ENCODE assay signal across 8 cellular contexts in genomic region chr17:79874329-79874981, GRCh38. TPM values are rescaled to one million over a fixed set of nuclear protein-coding genes. Genes with fewer than 3 reads are reported as not detected.
DNase-seq lines count a peak whose midpoint lies in the region; ATAC-seq, FAIRE-seq and TF ChIP-seq lines count a peak whose summit lies in the region.

No MANE protein-coding gene starts in this region.

- peaks cover 22% of the 10 kb centered on the region for H3K27me3 Mint-ChIP-seq in activated CD4-positive, alpha-beta memory T cell treated with anti-CD3 and anti-CD28 coated beads, Interleukin-2, amount 10 ng/mL, durations not matched to agents 7 days and 5 days

- H3K27ac ChIP-seq in Peyer's patch (no peak overlapping the region), psoas muscle (no peak overlapping the region)

- POLR2A ChIA-PET in activated CD4-positive, alpha-beta memory T cell treated with anti-CD3 and anti-CD28 coated beads, Interleukin-2, amount 10 ng/mL, durations not matched to agents 7 days and 5 days (lab: Charles Lee), result no interaction called here

- H3K4me1 ChIP-seq in Peyer's patch (no peaks in the 10 kb centered on the region), psoas muscle (no peaks in the 10 kb centered on the region)

- DNase-seq in COR-L47 (lab: John Stamatoyannopoulos, UW) (peak; percentile 12), GM19239 (ENCODE audit: insufficient read length, low spot score) (peak; percentile 52), Peyer's patch (peak in 2 of 3 donors; percentile 18 to 60), epithelial cell of esophagus (ENCODE audit: low read depth) (peak; percentile 65), psoas muscle (no peak), MG63 (no peak)
- no peak for DNase-seq in activated CD4-positive, CD25-positive, alpha-beta regulatory T cell treated with anti-CD3 and anti-CD28 coated beads, Interleukin-2, amount 50 U/mL, for 72 hours
- no peak for DNase-seq in activated CD4-positive, alpha-beta memory T cell treated with anti-CD3 and anti-CD28 coated beads, Interleukin-2, amount 10 ng/mL, durations not matched to agents 7 days and 5 days

- peak; percentile 79 for FAIRE-seq in GM19239 (lab: Jason Lieb, UNC)

- H3K4me1 Mint-ChIP-seq in activated CD4-positive, alpha-beta memory T cell treated with anti-CD3 and anti-CD28 coated beads, Interleukin-2, amount 10 ng/mL, durations not matched to agents 7 days and 5 days, result peaks cover 8% of the 10 kb centered on the region

- no peaks in the 10 kb centered on the region for H3K9me3 Mint-ChIP-seq in activated CD4-positive, alpha-beta memory T cell treated with anti-CD3 and anti-CD28 coated beads, Interleukin-2, amount 10 ng/mL, durations not matched to agents 7 days and 5 days

- no peak for TF ChIP-seq POLR2A in Peyer's patch (IDR thresholded peaks at IDR 0.05)

- intact Hi-C loops in psoas muscle (cut with DNase I), result no loop called here

- 40 to 49% (median 49%) methylated on average over 6 of the region's 6 CpGs for WGBS in psoas muscle, 3 donors

- no peak for ATAC-seq in psoas muscle

- H3K4me3 ChIP-seq in Peyer's patch (no peak overlapping the region), epithelial cell of esophagus (ENCODE audit: low read length) (no peak overlapping the region), psoas muscle (no peak overlapping the region), MG63 (no peak overlapping the region)

- H3K27me3 ChIP-seq in Peyer's patch, result no peaks in the 10 kb centered on the region
- H3K27me3 ChIP-seq in psoas muscle (ENCODE audit: insufficient read depth in 3 of 3, low read length in 2 of 3), result peaks cover 0 to 25% (median 6%) of the 10 kb centered on the region in 3 donors
- H3K27me3 ChIP-seq in MG63, result no peaks in the 10 kb centered on the region

- no peaks in the 10 kb centered on the region for H3K9me3 ChIP-seq in Peyer's patch
- no peaks in the 10 kb centered on the region for H3K9me3 ChIP-seq in psoas muscle
- no peaks in the 10 kb centered on the region for H3K9me3 ChIP-seq in MG63

- CTCF ChIA-PET in activated CD4-positive, alpha-beta memory T cell treated with anti-CD3 and anti-CD28 coated beads, Interleukin-2, amount 10 ng/mL, durations not matched to agents 7 days and 5 days (lab: Charles Lee), result interaction anchor here (0.7 to 1.7 kb wide), 4 partner anchors 10 to 227 kb away, joined by 3 to 4 read pairs (median 4); partner anchors contain the start of gene GAA

- no peaks in the 10 kb centered on the region for H3K36me3 Mint-ChIP-seq in activated CD4-positive, alpha-beta memory T cell treated with anti-CD3 and anti-CD28 coated beads, Interleukin-2, amount 10 ng/mL, durations not matched to agents 7 days and 5 days (ENCODE audit: low read depth)

- H3K36me3 ChIP-seq in Peyer's patch, result no peaks in the 10 kb centered on the region
- H3K36me3 ChIP-seq in psoas muscle (ENCODE audit: insufficient read depth in 1 of 2, low read depth in 1 of 2), result no peaks in the 10 kb centered on the region
- H3K36me3 ChIP-seq in MG63, result no peaks in the 10 kb centered on the region

- no peak overlapping the region for H3K27ac Mint-ChIP-seq in activated CD4-positive, alpha-beta memory T cell treated with anti-CD3 and anti-CD28 coated beads, Interleukin-2, amount 10 ng/mL, durations not matched to agents 7 days and 5 days

- TF ChIP-seq CTCF in Peyer's patch (IDR thresholded peaks at IDR 0.05) (peak; percentile 8 to 68 (median 49)), epithelial cell of esophagus (IDR thresholded peaks at IDR 0.05; ENCODE audit: insufficient read depth, low read depth, low read length, missing control alignments) (peak; percentile 49), psoas muscle (IDR thresholded peaks at IDR 0.05) (peak; percentile 21)

- H3K4me3 Mint-ChIP-seq in activated CD4-positive, alpha-beta memory T cell treated with anti-CD3 and anti-CD28 coated beads, Interleukin-2, amount 10 ng/mL, durations not matched to agents 7 days and 5 days, result no peak overlapping the region

RNA-seq across cellular contexts. Expression of gene CBX4, which starts 35.2 kb away (rescaled TPM):
- total RNA-seq in Peyer's patch (10 to 100 TPM in 2 of 4 donors, 1 to 10 TPM in 2; 4.9 to 19.0 (median 12.3) TPM), psoas muscle (1 to 10 TPM; 2.5 to 7.8 (median 4.6) TPM)
- 1 to 10 TPM; 1.9 to 3.6 (median 2.4) TPM for polyA plus RNA-seq in psoas muscle
- 8.8 and 26.2 TPM in 2 replicates for total RNA-seq in MG63 (2014; rRNA removed; shearing (Covaris generic); ENCODE audit: low replicate concordance)
- total RNA-seq in activated CD4-positive, alpha-beta memory T cell treated with anti-CD3 and anti-CD28 coated beads, Interleukin-2, amount 10 ng/mL, durations not matched to agents 7 days and 5 days, result 10 to 100 TPM; 34.4 to 36.5 TPM

Comparison
In these comparisons a context has a peak if more than half of its experiments do, and no peak if none do; other contexts are left out.
1. DNase-seq: peak in COR-L47 (single experiment), GM19239 (single experiment), Peyer's patch (2 of 3) and epithelial cell of esophagus (single experiment); none in psoas muscle (0 of 2), MG63 (single experiment), activated CD4-positive, CD25-positive, alpha-beta regulatory T cell treated with anti-CD3 and anti-CD28 coated beads, Interleukin-2, amount 50 U/mL, for 72 hours (single experiment) and activated CD4-positive, alpha-beta memory T cell treated with anti-CD3 and anti-CD28 coated beads, Interleukin-2, amount 10 ng/mL, durations not matched to agents 7 days and 5 days (single experiment).
2. Peak in every context shown above with its lines, with median percentiles within 50 percentile points of each other: CTCF ChIP-seq.